15 cellular contexts compared by ENCODE assay signal in the genomic region with DNA sequence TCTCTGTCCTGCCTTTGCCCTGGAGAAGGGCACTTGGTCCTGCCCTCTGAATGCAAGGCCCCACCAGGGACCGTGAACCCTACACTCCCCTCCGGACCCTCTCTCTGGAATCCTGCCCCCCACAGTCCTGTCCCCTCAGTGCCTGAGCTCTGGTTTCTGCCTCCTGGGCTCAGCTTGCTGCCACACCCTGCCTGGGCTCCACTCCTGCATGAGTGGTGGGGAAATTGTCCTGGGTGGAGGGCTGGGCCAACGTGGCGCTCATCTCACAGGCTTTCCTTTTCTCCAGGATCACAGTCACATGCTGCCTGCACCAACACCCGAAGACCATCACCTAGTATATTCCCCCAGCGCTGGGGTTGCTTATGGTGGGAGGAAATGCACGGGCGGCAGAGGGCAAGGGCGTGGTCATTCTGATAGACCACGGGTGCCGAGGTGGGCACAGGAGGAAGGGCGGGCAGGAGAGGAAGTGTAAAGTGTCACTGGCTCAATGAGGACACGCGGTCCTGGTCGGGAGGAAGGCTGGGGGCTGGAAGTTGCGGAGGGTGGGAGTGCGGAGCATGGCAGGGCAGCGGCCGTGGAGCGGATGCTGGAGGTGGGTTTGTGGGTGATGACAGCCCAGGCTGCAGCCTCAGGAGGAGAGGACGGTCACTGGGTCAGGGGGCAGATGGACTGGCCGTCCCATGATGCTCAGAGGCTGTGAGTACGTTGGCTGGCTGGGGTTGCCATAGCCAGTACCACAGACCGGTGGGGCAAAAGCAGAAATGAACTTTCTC.
"Had no signal": no experiment of that assay in that cellular context is flagged by ENCODE, and none has a peak within 500 bp of the region (broad histone marks: within the 10 kb centered on the region; RNA-seq: fewer than 3 reads in every experiment).

No MANE protein-coding gene starts in this region.

- H3K36me3 Mint-ChIP-seq: stimulated activated memory B cell treated with anti-CD40 and anti-IgM and Interleukin-4, amounts not matched to agents 10 μg/mL and 1 μg/mL and 100 μg/mL, for 72 hours; T-cell had no signal

- H3K27ac Mint-ChIP-seq: activated CD4-positive, alpha-beta T cell treated with anti-CD3 and anti-CD28 coated beads for 36 hours; activated CD8-positive, alpha-beta T cell treated with anti-CD3 and anti-CD28 coated beads for 36 hours; activated naive CD4-positive, alpha-beta T cell treated with anti-CD3 and anti-CD28 coated beads, Interleukin-2, amount 50 U/mL, for 24 hours; endodermal cell; nephron; stimulated activated memory B cell treated with anti-CD40 and anti-IgM and Interleukin-4, amounts not matched to agents 10 μg/mL and 1 μg/mL and 100 μg/mL, for 72 hours; T-cell had no signal

- H3K27ac ChIP-seq: brain microvascular endothelial cell, ovary, skin epidermis, upper lobe of right lung, WERI-Rb-1 had no signal

- H3K4me1 Mint-ChIP-seq: activated CD4-positive, alpha-beta T cell treated with anti-CD3 and anti-CD28 coated beads for 36 hours; activated naive CD4-positive, alpha-beta T cell treated with anti-CD3 and anti-CD28 coated beads, Interleukin-2, amount 50 U/mL, for 24 hours; endodermal cell; T-cell had no signal

- H3K36me3 ChIP-seq: brain microvascular endothelial cell, ovary, upper lobe of right lung, WERI-Rb-1 had no signal

- DNase-seq: activated CD4-positive, alpha-beta T cell treated with anti-CD3 and anti-CD28 coated beads for 36 hours; activated CD8-positive, alpha-beta T cell treated with anti-CD3 and anti-CD28 coated beads for 36 hours; brain microvascular endothelial cell; cerebellar nuclear complex; endodermal cell; hypothalamus; left cardiac atrium; T-cell; upper lobe of right lung; WERI-Rb-1 had no signal

- H3K9me3 ChIP-seq: ovary had no signal

- H3K9me3 Mint-ChIP-seq: activated naive CD4-positive, alpha-beta T cell treated with anti-CD3 and anti-CD28 coated beads, Interleukin-2, amount 50 U/mL, for 24 hours had no signal

- H3K4me1 ChIP-seq: upper lobe of right lung had no signal

- H3K27me3 ChIP-seq: brain microvascular endothelial cell, ovary, upper lobe of right lung had no signal

- ATAC-seq: activated CD4-positive, alpha-beta T cell treated with anti-CD3 and anti-CD28 coated beads for 36 hours; activated CD8-positive, alpha-beta T cell treated with anti-CD3 and anti-CD28 coated beads for 36 hours; left cardiac atrium; stimulated activated memory B cell treated with anti-CD40 and anti-IgM and Interleukin-4, amounts not matched to agents 10 μg/mL and 1 μg/mL and 100 μg/mL, for 72 hours; T-cell; upper lobe of right lung had no signal

- H3K4me3 ChIP-seq: ovary, skin epidermis, upper lobe of right lung had no signal

- H3K4me3 Mint-ChIP-seq: activated CD4-positive, alpha-beta T cell treated with anti-CD3 and anti-CD28 coated beads for 36 hours; activated CD8-positive, alpha-beta T cell treated with anti-CD3 and anti-CD28 coated beads for 36 hours; activated naive CD4-positive, alpha-beta T cell treated with anti-CD3 and anti-CD28 coated beads, Interleukin-2, amount 50 U/mL, for 24 hours; endodermal cell; nephron; stimulated activated memory B cell treated with anti-CD40 and anti-IgM and Interleukin-4, amounts not matched to agents 10 μg/mL and 1 μg/mL and 100 μg/mL, for 72 hours; T-cell had no signal
